In the genomic region with DNA sequence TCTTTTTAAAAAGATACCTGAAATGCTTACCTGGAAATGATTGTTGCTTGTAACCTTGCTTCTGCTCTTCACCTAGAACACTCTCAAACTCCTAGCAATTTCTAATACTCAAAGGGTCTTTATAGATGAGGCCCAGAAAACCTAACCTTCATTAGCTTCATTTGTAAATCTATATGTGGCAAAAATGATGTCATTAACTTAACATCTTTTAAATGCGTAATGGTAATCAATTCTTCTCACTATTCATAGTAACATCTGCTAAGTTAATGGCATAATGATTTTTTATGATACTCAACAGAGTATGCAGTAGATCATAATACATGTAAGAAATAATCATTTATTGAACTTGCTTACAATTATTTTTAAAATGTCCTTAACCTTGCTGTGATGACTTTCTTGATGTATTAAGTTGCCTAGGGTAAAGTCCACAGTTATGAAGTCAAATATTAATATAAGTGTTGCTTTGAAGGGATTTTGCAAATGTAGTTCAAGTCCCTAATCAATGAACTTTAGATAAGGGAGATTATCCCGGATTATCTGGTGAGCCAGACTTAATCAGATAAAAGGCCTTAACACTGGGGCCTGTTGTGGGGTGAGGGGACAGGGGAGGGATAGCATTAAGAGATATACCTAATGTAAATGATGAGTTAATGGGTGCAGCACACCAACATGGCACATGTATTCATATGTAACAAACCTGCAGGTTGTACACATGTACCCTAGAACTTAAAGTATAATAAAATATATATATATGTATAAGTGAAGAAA, we compare ENCODE assay signal across 1 cellular context.
TF ChIP-seq lines count a peak whose summit lies in the region.

No MANE protein-coding gene starts in this region.

TF ChIP-seq in HepG2, 621 proteins besides CTCF, POLR2A, EP300 and RAD21:
- TF ChIP-seq ATF7 (IDR thresholded peaks at IDR 0.05) (peak; percentile 64), ATF7 (CRISPR knock-in tag; IDR thresholded peaks at IDR 0.05) (no peak), MAFF (IDR thresholded peaks at IDR 0.05; ENCODE audit: low read depth, low read length) (no peak), MAZ (IDR thresholded peaks at IDR 0.05; ENCODE audit: borderline replicate concordance, low read depth, low read length) (no peak), MAZ (CRISPR knock-in tag; IDR thresholded peaks at IDR 0.05; ENCODE audit: low read depth) (no peak), ZBTB44 (CRISPR knock-in tag; IDR thresholded peaks at IDR 0.05) (no peak), HOXA7 (CRISPR knock-in tag; IDR thresholded peaks at IDR 0.05) (no peak), RARA (CRISPR knock-in tag; IDR thresholded peaks at IDR 0.05) (no peak), SRY (CRISPR knock-in tag; IDR thresholded peaks at IDR 0.05) (no peak)
